Comparison of ENCODE assay signal across 7 cellular contexts in the genomic region with DNA sequence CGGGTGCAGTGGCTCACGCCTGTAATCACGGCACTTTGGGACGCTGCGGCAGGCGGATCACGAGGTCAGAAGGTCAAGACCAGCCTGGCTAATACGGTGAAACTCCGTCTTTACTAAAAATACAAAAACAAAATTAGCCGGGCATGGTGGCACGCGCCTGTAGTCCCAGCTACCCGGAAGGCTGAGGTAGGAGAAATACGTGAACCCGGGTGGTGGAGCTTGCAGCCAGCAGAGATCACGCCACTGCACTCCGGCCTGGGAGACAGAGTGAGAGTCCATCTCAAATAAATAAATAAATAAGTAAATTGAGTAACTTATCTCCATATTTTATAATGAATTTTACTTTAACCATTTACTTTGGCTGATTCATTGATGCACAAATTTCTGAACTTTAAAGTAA.
"Had no signal": no experiment of that assay in that cellular context is flagged by ENCODE, and none has a peak within 500 bp of the region (broad histone marks: within the 10 kb centered on the region; RNA-seq: fewer than 3 reads in every experiment).

No MANE protein-coding gene starts in this region.

- FAIRE-seq: HTR-8/SVneo, K562 had no signal

- H3K4me3 ChIP-seq: K562 had no signal

- ATAC-seq: K562 had no signal

- DNase-seq: GOT3, H9, HCEC 1CT, IMR-90, KG1 had no signal
